9 cellular contexts compared by ENCODE assay signal in the genomic region with DNA sequence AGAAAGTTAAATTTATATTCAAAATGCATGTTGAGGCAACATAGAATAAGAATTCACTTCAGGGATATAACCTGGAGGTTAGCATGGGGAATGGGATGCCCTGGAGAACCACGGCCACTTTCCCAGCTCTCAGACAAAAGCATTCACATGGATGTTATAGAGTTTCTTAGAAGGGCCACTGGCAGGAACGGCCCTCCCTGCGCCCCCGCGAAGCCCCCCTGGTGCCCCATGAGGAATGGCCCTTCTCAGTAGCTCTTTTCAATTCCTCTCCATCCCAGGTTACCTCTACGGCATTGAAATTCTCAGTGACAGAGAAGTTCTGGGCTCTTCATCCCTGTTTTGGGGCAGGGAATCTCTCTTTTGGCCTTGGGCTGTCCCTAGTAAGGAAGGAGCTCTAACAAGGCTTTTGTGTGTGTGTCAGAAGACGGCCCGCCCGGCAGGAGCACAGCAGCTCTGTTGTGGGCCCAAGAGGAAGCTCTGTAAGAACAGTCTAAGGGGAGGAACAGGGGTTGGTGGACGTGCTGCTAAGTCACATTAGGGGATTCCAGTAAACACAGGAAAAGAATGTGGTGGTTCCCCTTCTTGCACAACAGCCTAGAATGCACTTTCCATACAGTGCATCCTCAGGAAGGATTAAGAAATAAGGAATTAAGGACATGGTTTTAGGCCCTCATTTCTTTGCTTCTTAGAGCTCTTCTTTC.
DNase-seq lines count a peak whose midpoint lies in the region; ATAC-seq and TF ChIP-seq lines count a peak whose summit lies in the region.
"Had no signal": no experiment of that assay in that cellular context is flagged by ENCODE, and none has a peak within 500 bp of the region (broad histone marks: within the 10 kb centered on the region; RNA-seq: fewer than 3 reads in every experiment).

No MANE protein-coding gene starts in this region.

- H3K4me1 ChIP-seq in body of pancreas (peaks cover 6% of the 10 kb centered on the region), thoracic aorta (ENCODE audit: control insufficient read depth in 1 of 2, low read depth in 2 of 2) (peaks cover 0 to 13% of the 10 kb centered on the region in 2 donors), thyroid gland (peaks cover 28 to 35% of the 10 kb centered on the region in 2 donors), hepatocyte (ENCODE audit: insufficient read depth) (no peaks in the 10 kb centered on the region)
- H3K4me1 ChIP-seq: uterus had no signal

- intact Hi-C loops in body of pancreas (cut with DNase I): loop anchor here (5.0 kb wide), 1 partner anchor 174 kb away; no protein-coding TSS in a partner anchor
- intact Hi-C loops in thyroid gland (cut with DNase I): loop anchor here (5.0 kb wide), 1 partner anchor 179 kb away; no protein-coding TSS in a partner anchor

- H3K9me2 ChIP-seq in hepatocyte (replicated peaks; ENCODE audit: insufficient read depth): no peaks in the 10 kb centered on the region

- TF ChIP-seq CTCF in body of pancreas (IDR thresholded peaks at IDR 0.05) (no peak), thoracic aorta (IDR thresholded peaks at IDR 0.05) (no peak), GM20000 (IDR thresholded peaks at IDR 0.05; ENCODE audit: extremely low read depth, missing control alignments) (no peak), thyroid gland (IDR thresholded peaks at IDR 0.05) (no peak), hepatocyte (IDR thresholded peaks at IDR 0.05; ENCODE audit: poor library complexity) (no peak)

- 72 to 89% methylated on average over 10 of the region's 10 CpGs for WGBS in body of pancreas, 2 donors
- WGBS in thyroid gland, 2 donors: 86 to 90% methylated on average over 10 of the region's 10 CpGs
- 89% methylated on average over 10 of the region's 10 CpGs for WGBS in hepatocyte (ENCODE audit: low lambda C conversion rate, missing lambda C conversion rate)

- no peak overlapping the region for H2AFZ ChIP-seq in hepatocyte

- H3K4me3 ChIP-seq in body of pancreas: no peak overlapping the region
- no peak overlapping the region for H3K4me3 ChIP-seq in thoracic aorta
- no peak overlapping the region for H3K4me3 ChIP-seq in thyroid gland (replicated peaks in 1 of 3)
- no peak overlapping the region for H3K4me3 ChIP-seq in hepatocyte
- H3K4me3 ChIP-seq: uterus had no signal

- ATAC-seq in HG02678 (IDR thresholded peaks at IDR 0.05; ENCODE audit: unreplicated experiment): peak; percentile 43
- ATAC-seq in body of pancreas: no peak
- peak; percentile 14 for ATAC-seq in thoracic aorta (ENCODE audit: insufficient number of reproducible peaks, low FRiP score, low read depth)

- H3K4me2 ChIP-seq in hepatocyte: no peak overlapping the region

- H3K27ac ChIP-seq in body of pancreas: peak overlapping the region in 1 of 4 donors; percentile 43
- H3K27ac ChIP-seq in thoracic aorta: no peak overlapping the region
- peak overlapping the region in 1 of 3 donors; percentile 9 for H3K27ac ChIP-seq in thyroid gland
- H3K27ac ChIP-seq in hepatocyte: no peak overlapping the region
- H3K27ac ChIP-seq: uterus had no signal

- H3K36me3 ChIP-seq in body of pancreas (replicated peaks in 1 of 2; ENCODE audit: insufficient read depth in 1 of 2, low read depth in 2 of 2): no peaks in the 10 kb centered on the region
- H3K36me3 ChIP-seq in thoracic aorta: no peaks in the 10 kb centered on the region
- H3K36me3 ChIP-seq in thyroid gland: no peaks in the 10 kb centered on the region
- no peaks in the 10 kb centered on the region for H3K36me3 ChIP-seq in hepatocyte (replicated peaks; ENCODE audit: insufficient read depth, low read depth)
- H3K36me3 ChIP-seq: uterus had no signal

- H3K27me3 ChIP-seq in body of pancreas (no peaks in the 10 kb centered on the region), thoracic aorta (replicated peaks; ENCODE audit: insufficient read depth) (no peaks in the 10 kb centered on the region), thyroid gland (no peaks in the 10 kb centered on the region), hepatocyte (no peaks in the 10 kb centered on the region)
- H3K27me3 ChIP-seq: uterus had no signal

- DNase-seq in body of pancreas (peak in 3 of 4 donors; percentile 16 to 71 (median 20)), kidney tubule cell (ENCODE audit: low spot score) (peak; percentile 87), thoracic aorta (ENCODE audit: low spot score) (no peak), GM20000 (ENCODE audit: low spot score) (no peak), thyroid gland (no peak), hepatocyte (ENCODE audit: low spot score) (no peak)
- DNase-seq: central memory CD4-positive, alpha-beta T cell had no signal

- no peaks in the 10 kb centered on the region for H4K20me1 ChIP-seq in hepatocyte (ENCODE audit: insufficient read depth, poor library complexity, severe bottlenecking)

- peak in 1 of 3 donors; percentile 28 for TF ChIP-seq POLR2A in body of pancreas (IDR thresholded peaks at IDR 0.05)
- no peak for TF ChIP-seq POLR2A in thyroid gland (IDR thresholded peaks at IDR 0.05)

- no peaks in the 10 kb centered on the region for H3K9me3 ChIP-seq in body of pancreas
- no peaks in the 10 kb centered on the region for H3K9me3 ChIP-seq in thoracic aorta
- H3K9me3 ChIP-seq in thyroid gland: no peaks in the 10 kb centered on the region
- H3K9me3 ChIP-seq in hepatocyte (ENCODE audit: low read depth): no peaks in the 10 kb centered on the region
- H3K9me3 ChIP-seq: uterus had no signal

- H3K79me2 ChIP-seq in hepatocyte: no peaks in the 10 kb centered on the region

Comparison
In these comparisons a context has a peak if more than half of its experiments do, and no peak if none do; other contexts are left out.
1. DNase-seq: peak in body of pancreas (3 of 4) and kidney tubule cell (single experiment); none in thoracic aorta (single experiment), GM20000 (single experiment), thyroid gland (0 of 2) and hepatocyte (single experiment).